In the genomic region with DNA sequence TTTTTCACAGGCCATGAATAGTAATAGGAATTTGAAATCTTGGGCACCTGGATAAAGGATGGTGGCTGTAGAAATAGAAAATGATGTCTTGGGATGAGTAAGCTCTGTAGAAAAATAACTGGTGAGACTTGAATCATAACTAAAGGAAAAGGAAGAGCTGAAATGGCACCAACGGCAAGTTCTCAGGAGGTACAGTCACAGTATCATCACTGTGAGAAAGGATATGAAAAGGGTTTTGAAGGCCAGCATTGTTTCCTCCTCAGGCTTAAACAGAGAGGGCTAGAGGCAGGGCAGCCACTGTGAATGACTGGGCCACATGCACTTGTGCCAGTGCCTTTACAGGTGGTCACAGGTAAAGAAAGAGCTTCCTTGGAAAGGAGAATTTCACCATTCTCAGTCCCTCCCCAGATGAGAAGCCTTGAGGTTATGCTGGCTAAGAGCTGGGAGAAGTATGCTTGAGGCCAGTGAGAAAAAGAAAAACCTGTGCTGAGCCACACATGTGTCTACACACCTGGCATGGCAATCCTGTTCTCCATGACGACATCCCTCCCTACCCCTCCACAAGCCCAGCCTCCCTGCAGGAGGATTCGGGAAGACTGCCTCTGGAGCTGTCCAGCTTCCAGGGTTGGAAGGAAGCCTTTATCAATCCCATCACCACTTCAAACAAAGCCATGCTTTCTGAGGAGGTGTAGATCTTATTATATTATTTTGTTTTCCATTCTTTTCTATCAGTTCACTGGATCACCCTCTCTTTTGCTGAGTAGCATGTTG, we compare ENCODE assay signal across 24 cellular contexts. TPM values are rescaled to one million over a fixed set of nuclear protein-coding genes. Genes with fewer than 3 reads are reported as not detected.
"Had no signal": no experiment of that assay in that cellular context is flagged by ENCODE, and none has a peak within 500 bp of the region (broad histone marks: within the 10 kb centered on the region; RNA-seq: fewer than 3 reads in every experiment).

No MANE protein-coding gene starts in this region.

- H3K4me3 Mint-ChIP-seq: activated CD4-positive, alpha-beta T cell treated with anti-CD3 and anti-CD28 coated beads, Interleukin-2, amount 10 ng/mL, durations not matched to agents 24 days and 14 days; activated CD8-positive, alpha-beta T cell treated with anti-CD3 and anti-CD28 coated beads for 36 hours; activated naive CD8-positive, alpha-beta T cell treated with anti-CD3 and anti-CD28 coated beads, Interleukin-2, amount 10 ng/mL, durations not matched to agents 7 days and 5 days; activated T-cell treated with anti-CD3 and anti-CD28 coated beads, Interleukin-2, amount 50 U/mL, for 24 hours; memory B cell; naive thymus-derived CD8-positive, alpha-beta T cell; stimulated activated naive CD8-positive, alpha-beta T cell treated with anti-CD3 and anti-CD28 coated beads, Interleukin-15, amount 100 ng/mL, for 72 hours; type B pancreatic cell had no signal

- H3K4me3 ChIP-seq: body of pancreas, left ventricle myocardium inferior, mucosa of descending colon, psoas muscle, suprapubic skin had no signal

- H3K9me3 Mint-ChIP-seq: activated CD4-positive, alpha-beta T cell treated with anti-CD3 and anti-CD28 coated beads, Interleukin-2, amount 10 ng/mL, durations not matched to agents 24 days and 14 days; activated CD8-positive, alpha-beta T cell treated with anti-CD3 and anti-CD28 coated beads for 36 hours; activated naive CD8-positive, alpha-beta T cell treated with anti-CD3 and anti-CD28 coated beads, Interleukin-2, amount 10 ng/mL, durations not matched to agents 7 days and 5 days; activated T-cell treated with anti-CD3 and anti-CD28 coated beads, Interleukin-2, amount 50 U/mL, for 24 hours; activated T-helper 2 cell treated with anti-CD3 and anti-CD28 coated beads, Interferon-gamma antibody, Interleukin-2, Interleukin-4, amounts not matched to agents 10 μg/mL and 5 μg/mL and 100 μg/mL, durations not matched to agents 14 hours and 24 hours and 36 hours; naive thymus-derived CD8-positive, alpha-beta T cell; stimulated activated naive CD8-positive, alpha-beta T cell treated with anti-CD3 and anti-CD28 coated beads, Interleukin-15, amount 100 ng/mL, for 72 hours; type B pancreatic cell had no signal

- H3K27me3 ChIP-seq: body of pancreas, suprapubic skin had no signal

- H3K9me3 ChIP-seq: body of pancreas, left ventricle myocardium inferior, mucosa of descending colon, psoas muscle, suprapubic skin had no signal

- H3K4me1 Mint-ChIP-seq: activated CD4-positive, alpha-beta T cell treated with anti-CD3 and anti-CD28 coated beads, Interleukin-2, amount 10 ng/mL, durations not matched to agents 24 days and 14 days; activated naive CD8-positive, alpha-beta T cell treated with anti-CD3 and anti-CD28 coated beads, Interleukin-2, amount 10 ng/mL, durations not matched to agents 7 days and 5 days; memory B cell; stimulated activated naive CD8-positive, alpha-beta T cell treated with anti-CD3 and anti-CD28 coated beads, Interleukin-15, amount 100 ng/mL, for 72 hours had no signal

- DNase-seq: activated CD4-positive, alpha-beta T cell treated with anti-CD3 and anti-CD28 coated beads, Interleukin-2, amount 10 ng/mL, durations not matched to agents 24 days and 14 days; activated CD8-positive, alpha-beta T cell treated with anti-CD3 and anti-CD28 coated beads for 36 hours; activated naive CD4-positive, alpha-beta T cell treated with Interleukin-2 at 50 U/mL for 16 hours; activated naive CD8-positive, alpha-beta T cell treated with anti-CD3 and anti-CD28 coated beads, Interleukin-2, amount 10 ng/mL, durations not matched to agents 7 days and 5 days; activated T-cell treated with anti-CD3 and anti-CD28 coated beads, Interleukin-2, amount 50 U/mL, for 24 hours; body of pancreas; dermis blood vessel endothelial cell; effector memory CD4-positive, alpha-beta T cell; left ventricle myocardium inferior; mucosa of descending colon; naive thymus-derived CD8-positive, alpha-beta T cell; psoas muscle; right cardiac atrium; stimulated activated naive CD8-positive, alpha-beta T cell treated with anti-CD3 and anti-CD28 coated beads, Interleukin-15, amount 100 ng/mL, for 72 hours; T-helper 1 cell; T-helper 9 cell had no signal

- H3K4me1 ChIP-seq: left ventricle myocardium inferior, psoas muscle, suprapubic skin had no signal

- H3K27me3 Mint-ChIP-seq: activated CD8-positive, alpha-beta T cell treated with anti-CD3 and anti-CD28 coated beads for 36 hours; activated T-cell treated with anti-CD3 and anti-CD28 coated beads, Interleukin-2, amount 50 U/mL, for 24 hours; memory B cell; stimulated activated naive CD8-positive, alpha-beta T cell treated with anti-CD3 and anti-CD28 coated beads, Interleukin-15, amount 100 ng/mL, for 72 hours had no signal

- H3K36me3 ChIP-seq: left ventricle myocardium inferior, suprapubic skin had no signal

- H3K27ac Mint-ChIP-seq: activated CD4-positive, alpha-beta T cell treated with anti-CD3 and anti-CD28 coated beads, Interleukin-2, amount 10 ng/mL, durations not matched to agents 24 days and 14 days; activated CD8-positive, alpha-beta T cell treated with anti-CD3 and anti-CD28 coated beads for 36 hours; activated naive CD8-positive, alpha-beta T cell treated with anti-CD3 and anti-CD28 coated beads, Interleukin-2, amount 10 ng/mL, durations not matched to agents 7 days and 5 days; activated T-cell treated with anti-CD3 and anti-CD28 coated beads, Interleukin-2, amount 50 U/mL, for 24 hours; activated T-helper 2 cell treated with anti-CD3 and anti-CD28 coated beads, Interferon-gamma antibody, Interleukin-2, Interleukin-4, amounts not matched to agents 10 μg/mL and 5 μg/mL and 100 μg/mL, durations not matched to agents 14 hours and 24 hours and 36 hours; memory B cell; naive thymus-derived CD8-positive, alpha-beta T cell; stimulated activated naive CD8-positive, alpha-beta T cell treated with anti-CD3 and anti-CD28 coated beads, Interleukin-15, amount 100 ng/mL, for 72 hours; type B pancreatic cell had no signal

- H3K27ac ChIP-seq: body of pancreas, left ventricle myocardium inferior, psoas muscle, suprapubic skin had no signal

- H3K36me3 Mint-ChIP-seq: activated naive CD8-positive, alpha-beta T cell treated with anti-CD3 and anti-CD28 coated beads, Interleukin-2, amount 10 ng/mL, durations not matched to agents 7 days and 5 days; memory B cell; naive thymus-derived CD8-positive, alpha-beta T cell; type B pancreatic cell had no signal

- ATAC-seq: activated CD8-positive, alpha-beta T cell treated with anti-CD3 and anti-CD28 coated beads for 36 hours; body of pancreas; mucosa of descending colon; naive thymus-derived CD8-positive, alpha-beta T cell; psoas muscle; right cardiac atrium; stimulated activated naive CD8-positive, alpha-beta T cell treated with anti-CD3 and anti-CD28 coated beads, Interleukin-15, amount 100 ng/mL, for 72 hours had no signal

- FAIRE-seq: keratinocyte had no signal

RNA-seq across cellular contexts. Expression of a gene that starts 3.8 kb away (rescaled TPM):
- total RNA-seq: activated CD4-positive, alpha-beta T cell treated with anti-CD3 and anti-CD28 coated beads, Interleukin-2, amount 10 ng/mL, durations not matched to agents 24 days and 14 days; activated CD8-positive, alpha-beta T cell treated with anti-CD3 and anti-CD28 coated beads for 36 hours; activated naive CD8-positive, alpha-beta T cell treated with anti-CD3 and anti-CD28 coated beads, Interleukin-2, amount 10 ng/mL, durations not matched to agents 7 days and 5 days; activated T-helper 2 cell treated with anti-CD3 and anti-CD28 coated beads, Interferon-gamma antibody, Interleukin-2, Interleukin-4, amounts not matched to agents 10 μg/mL and 5 μg/mL and 100 μg/mL, durations not matched to agents 14 hours and 24 hours and 36 hours; cardiac septum; dermis blood vessel endothelial cell; glomerular endothelial cell; left ventricle myocardium inferior; naive thymus-derived CD8-positive, alpha-beta T cell; osteocyte had no signal
- polyA plus RNA-seq: naive thymus-derived CD8-positive, alpha-beta T cell had no signal
